Comparison of ENCODE assay signal across 8 cellular contexts in the genomic region with DNA sequence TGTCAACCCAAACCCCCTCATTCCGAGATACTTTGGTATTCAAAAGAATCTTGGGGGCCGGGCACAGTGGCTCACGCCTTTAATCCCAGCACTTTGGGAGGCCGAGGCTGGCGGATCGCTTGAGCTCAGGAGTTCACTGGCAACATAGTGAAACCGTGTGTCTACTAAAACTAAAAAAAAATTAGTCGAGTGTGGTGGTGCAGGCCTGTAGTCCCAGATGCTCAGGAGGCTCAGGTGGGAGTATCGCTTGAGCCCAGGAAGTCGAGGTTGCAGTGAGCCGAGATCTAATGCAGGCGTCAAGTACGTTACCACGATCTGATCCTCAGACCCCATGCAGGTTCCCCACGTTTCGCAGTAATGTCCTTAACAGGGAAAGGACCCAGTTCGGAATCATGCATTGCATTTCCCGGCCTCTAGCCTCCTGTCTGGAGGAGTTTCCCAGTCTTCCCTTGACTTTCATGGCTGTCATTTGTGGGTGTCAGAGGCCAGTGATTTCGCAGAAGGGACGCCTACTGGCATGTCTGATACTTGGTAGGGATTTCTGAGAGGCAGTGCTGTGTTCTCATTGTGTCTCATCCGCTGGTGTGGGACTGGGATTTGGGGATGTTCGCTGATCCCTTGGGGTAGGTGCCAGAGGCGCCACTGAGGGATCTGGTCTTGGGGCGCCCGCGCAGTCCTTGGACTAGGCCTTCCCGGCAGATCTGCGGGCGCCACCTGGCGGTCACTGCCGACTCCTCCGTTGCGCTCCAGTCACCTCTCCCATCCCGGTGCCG. TPM values are rescaled to one million over a fixed set of nuclear protein-coding genes. Genes with fewer than 3 reads are reported as not detected.
DNase-seq lines count a peak whose midpoint lies in the region; ATAC-seq and TF ChIP-seq lines count a peak whose summit lies in the region.

No MANE protein-coding gene starts in this region.

- H3K4me1 ChIP-seq in mammary epithelial cell (ENCODE audit: insufficient read depth, low read length) (peaks cover 31% of the 10 kb centered on the region), smooth muscle cell (ENCODE audit: low read depth) (peaks cover 12% of the 10 kb centered on the region)

- peaks cover 40 to 46% of the 10 kb centered on the region in 2 donors for H3K4me1 Mint-ChIP-seq in immature natural killer cell

- no peaks in the 10 kb centered on the region for H3F3A ChIP-seq in smooth muscle cell (ENCODE audit: low read depth)

- H3K9me3 ChIP-seq in WERI-Rb-1 (ENCODE audit: severe bottlenecking) (no peaks in the 10 kb centered on the region), mammary epithelial cell (replicated peaks; ENCODE audit: insufficient read depth, low read length) (no peaks in the 10 kb centered on the region), smooth muscle cell (replicated peaks; ENCODE audit: low read depth) (no peaks in the 10 kb centered on the region)

- no peaks in the 10 kb centered on the region for H4K20me1 ChIP-seq in mammary epithelial cell (ENCODE audit: insufficient read depth, low read length)
- peaks cover 16% of the 10 kb centered on the region for H4K20me1 ChIP-seq in smooth muscle cell (ENCODE audit: low read depth)

- CTCF ChIA-PET in mammary epithelial cell (lab: Charles Lee; ENCODE audit: low non-redundant PET): interaction anchor here (0.6 to 0.8 kb wide), 2 partner anchors 14 to 55 kb away, joined by 7 to 22 read pairs; no protein-coding TSS in a partner anchor

- dilution Hi-C loops in mammary epithelial cell (cut with HindIII; ENCODE audit: low sequenced_read_pairs): loop anchor here (5.0 kb wide), 1 partner anchor 41 kb away; a partner anchor contains a TSS

- H3K4me2 ChIP-seq in mammary epithelial cell (ENCODE audit: insufficient read depth, low read depth, low read length) (peak overlapping the region; percentile 76), smooth muscle cell (peak overlapping the region; percentile 86)

- intact Hi-C loops in mammary epithelial cell (cut with micrococcal nuclease): loop anchor here (1.0 kb wide), 6 partner anchors 15 to 205 kb away; a partner anchor contains a TSS

- H3K9ac ChIP-seq in mammary epithelial cell (ENCODE audit: insufficient read depth, low read length) (peak overlapping the region; percentile 69), smooth muscle cell (ENCODE audit: low read depth) (peak overlapping the region; percentile 24)

- H3K27ac ChIP-seq in WERI-Rb-1 (no peak overlapping the region), mammary epithelial cell (ENCODE audit: insufficient read depth, low read depth, low read length) (peak overlapping the region; percentile 68), smooth muscle cell (ENCODE audit: low read depth) (peak overlapping the region; percentile 51)

- H3K9me3 Mint-ChIP-seq in immature natural killer cell: no peaks in the 10 kb centered on the region

- peaks cover 0 to 15% (median 9%) of the 10 kb centered on the region in 3 donors for H3K36me3 Mint-ChIP-seq in immature natural killer cell

- peak overlapping the region; percentile 87 to 95 (median 89) for H3K4me3 Mint-ChIP-seq in immature natural killer cell

- H3K27me3 ChIP-seq in WERI-Rb-1 (ENCODE audit: insufficient read depth, low read depth, severe bottlenecking): no peaks in the 10 kb centered on the region
- H3K27me3 ChIP-seq in mammary epithelial cell (ENCODE audit: insufficient read depth, low read length): no peaks in the 10 kb centered on the region
- H3K27me3 ChIP-seq in smooth muscle cell (ENCODE audit: low read depth): no peaks in the 10 kb centered on the region

- in situ Hi-C loops in ACHN (cut with HindIII; ENCODE audit: low pct_ligation_motif_present, low pct_unique_long_range_greater_than_20kb, low sequenced_read_pairs) (no loop called here), mammary epithelial cell (cut with MboI; ENCODE audit: low sequenced_read_pairs in 2 of 2) (loop anchor here in 1 of 2 donors (10.0 kb wide), 1 partner anchor 73 kb away; a partner anchor contains a TSS)

- H3K27me3 Mint-ChIP-seq in immature natural killer cell (ENCODE audit: low read depth in 3 of 3): peaks cover 3 to 8% (median 4%) of the 10 kb centered on the region in 3 donors

- TF ChIP-seq CTCF in WERI-Rb-1 (IDR thresholded peaks at IDR 0.05; ENCODE audit: low read depth, low read length) (peak; percentile 98), mammary epithelial cell (conservative IDR thresholded peaks at IDR 0.05 in 1 of 2, IDR thresholded peaks at IDR 0.05 in 1 of 2; ENCODE audit: extremely low read depth in 1 of 2, insufficient read depth in 1 of 2, low read depth in 1 of 2, low read length in 2 of 2) (peak; percentile 88 to 96), smooth muscle cell (IDR thresholded peaks at IDR 0.05; ENCODE audit: borderline replicate concordance, insufficient read depth, poor library complexity, severe bottlenecking) (peak; percentile 95)

- H3K4me3 ChIP-seq in WERI-Rb-1 (ENCODE audit: low read depth, low read length) (no peak overlapping the region), mammary epithelial cell (replicated peaks in 1 of 3; ENCODE audit: insufficient read depth in 1 of 3, low read depth in 2 of 3, low read length in 3 of 3) (peak overlapping the region; percentile 54 to 61 (median 55)), smooth muscle cell (peak overlapping the region; percentile 59)

- no TSS peak for BruUV-seq in mammary epithelial cell (replicated peaks; lab: Mats Ljungman, UMichigan)

- 7% methylated on average over 19 of the region's 35 CpGs for WGBS in mammary epithelial cell (ENCODE audit: low coverage, missing lambda C conversion rate)
- 20% methylated on average over 28 of the region's 35 CpGs for WGBS in smooth muscle cell (ENCODE audit: low lambda C conversion rate)

- H3K36me3 ChIP-seq in WERI-Rb-1 (peaks cover 24% of the 10 kb centered on the region), mammary epithelial cell (ENCODE audit: insufficient read depth, low read length) (no peaks in the 10 kb centered on the region), smooth muscle cell (ENCODE audit: low read depth) (peaks cover 3% of the 10 kb centered on the region)

- H2AFZ ChIP-seq in mammary epithelial cell (ENCODE audit: low read depth, low read length): peak overlapping the region; percentile 96
- H2AFZ ChIP-seq in smooth muscle cell (ENCODE audit: low read depth): peak overlapping the region; percentile 54

- ATAC-seq in GM18867 (IDR thresholded peaks at IDR 0.05; ENCODE audit: unreplicated experiment) (peak; percentile 74), HG03097 (IDR thresholded peaks at IDR 0.05; ENCODE audit: low FRiP score, unreplicated experiment) (peak; percentile 76)

- H3K79me2 ChIP-seq in mammary epithelial cell (ENCODE audit: insufficient read depth, low read length) (peaks cover 41% of the 10 kb centered on the region), smooth muscle cell (ENCODE audit: low read depth) (peaks cover 22% of the 10 kb centered on the region)

- peak overlapping the region; percentile 58 to 89 (median 86) for H3K27ac Mint-ChIP-seq in immature natural killer cell

- DNase-seq in ACHN (peak; percentile 83), NCI-H2171 (lab: John Stamatoyannopoulos, UW) (peak; percentile 74), WERI-Rb-1 (peak; percentile 94), mammary epithelial cell (peak; percentile 79), immature natural killer cell (peak; percentile 82 to 83 (median 82)), smooth muscle cell (lab: John Stamatoyannopoulos, UW; ENCODE audit: unreplicated experiment) (peak; percentile 69)

RNA-seq across cellular contexts. Expression of a gene that starts 39.3 kb away (rescaled TPM):
- total RNA-seq in mammary epithelial cell (100 to 1,000 TPM; 118 to 285 TPM), smooth muscle cell (385 and 396 TPM in 2 replicates)
- polyA plus RNA-seq in mammary epithelial cell (124 TPM), immature natural killer cell (100 to 1,000 TPM; 191 to 322 (median 247) TPM), smooth muscle cell (404 and 427 TPM in 2 replicates)
- 52.9 TPM for polyA minus RNA-seq in mammary epithelial cell

RNA-seq across cellular contexts. Expression of a gene that starts 57.4 kb away (rescaled TPM):
- total RNA-seq in mammary epithelial cell (1 to 10 TPM; 1.6 to 2.3 TPM), smooth muscle cell (1.2 and 2.2 TPM in 2 replicates)
- polyA plus RNA-seq in mammary epithelial cell (0.56 TPM), immature natural killer cell (not detected), smooth muscle cell (2.4 and 2.6 TPM in 2 replicates)
- polyA minus RNA-seq in mammary epithelial cell: not detected
